In genomic region chr11:116938471-116938870, GRCh38 we compare ENCODE assay signal across 7 cellular contexts.
DNase-seq lines count a peak whose midpoint lies in the region; ATAC-seq, FAIRE-seq and TF ChIP-seq lines count a peak whose summit lies in the region.
"Not testable (repeated sequence)": the region's sequence is repeated elsewhere in the genome, so short reads cannot be mapped to it uniquely, and the experiment has no call there.

No MANE protein-coding gene starts in this region.

- H3K4me2 ChIP-seq in K562 (ENCODE audit: insufficient read depth, low read length); HepG2 (ENCODE audit: low read depth, low read length): not testable (repeated sequence)

- peak; percentile 22 for DNase-seq in A673 (ENCODE audit: low spot score)
- DNase-seq in HL-60 (ENCODE audit: low read depth in 1 of 2, low spot score in 1 of 2); K562 (ENCODE audit: extremely low read depth in 1 of 4, low spot score in 3 of 4); HepG2 (ENCODE audit: low spot score); upper lobe of right lung: not testable (repeated sequence)
- DNase-seq in NCI-H1105 treated with DMSO at 0.1 percent for 48 hours (lab: John Stamatoyannopoulos, UW), result peak; percentile 19
- DNase-seq in SK-N-MC (ENCODE audit: low read depth, low spot score), result peak; percentile 14

- not testable (repeated sequence) for H4K20me1 ChIP-seq in K562 (replicated peaks; ENCODE audit: control insufficient read depth, insufficient read depth, low read length); HepG2 (ENCODE audit: insufficient read depth, low read length)

- in situ Hi-C loops in K562 (cut with MboI); HepG2 (cut with HindIII; ENCODE audit: extremely low pct_ligation_motif_present, low pct_unique_long_range_greater_than_20kb): not testable (repeated sequence)

- CTCF ChIA-PET in A673 (lab: Charles Lee), result interaction anchor here (0.7 kb wide), 1 partner anchor 34 kb away, joined by 3 read pairs; no protein-coding TSS in a partner anchor
- CTCF ChIA-PET in K562 (lab: Yijun Ruan, JAX; ENCODE audit: low intra/inter-chr PET ratio); HepG2 (lab: Yijun Ruan, JAX; ENCODE audit: low intra/inter-chr PET ratio, low total read pairs): not testable (repeated sequence)

- H3K27me3 ChIP-seq in A673 (replicated peaks; ENCODE audit: insufficient read depth, low read depth, low read length, poor library complexity); HL-60 (ENCODE audit: insufficient read depth, poor library complexity, severe bottlenecking); K562 (ENCODE audit: control insufficient read depth in 2 of 2, insufficient read depth in 2 of 2, low read length in 2 of 2); HepG2 (ENCODE audit: control insufficient read depth in 1 of 2, insufficient read depth in 2 of 2, low read length in 2 of 2); upper lobe of right lung: not testable (repeated sequence)

- not testable (repeated sequence) for H3K9me3 ChIP-seq in A673 (ENCODE audit: low read depth, low read length, poor library complexity, severe bottlenecking); SK-N-MC (ENCODE audit: low read depth, low read length); K562 (replicated peaks; ENCODE audit: control insufficient read depth, insufficient read depth, low read depth, low read length); HepG2 (ENCODE audit: low read length); upper lobe of right lung

- POLR2A ChIA-PET in A673 (lab: Charles Lee; ENCODE audit: low non-redundant PET) (interaction anchor here (0.5 to 0.7 kb wide), 2 partner anchors 15 to 18 kb away, joined by 3 to 4 read pairs; no protein-coding TSS in a partner anchor), HepG2 (lab: Yijun Ruan, JAX) (interaction anchor here (1.0 kb wide), 1 partner anchor 9 kb away, joined by 3 read pairs; no protein-coding TSS in a partner anchor)
- POLR2A ChIA-PET in K562 (lab: Yijun Ruan, JAX), result not testable (repeated sequence)

- not testable (repeated sequence) for ATAC-seq in K562, HepG2
- peak; percentile 19 for ATAC-seq in upper lobe of right lung

- H2AFZ ChIP-seq in K562 (ENCODE audit: low read depth, low read length); HepG2 (ENCODE audit: low read length): not testable (repeated sequence)

- no CpG with 5 or more reads among the region's 2 CpGs for WGBS in K562 (ENCODE audit: insufficient coverage, low coverage, missing lambda C conversion rate)
- 96% methylated on average over 2 of the region's 2 CpGs for WGBS in HepG2 (ENCODE audit: low lambda C conversion rate)

- H3K36me3 ChIP-seq in A673 (ENCODE audit: insufficient read depth, low read length, poor library complexity, severe bottlenecking); SK-N-MC (ENCODE audit: insufficient read depth, low read length); K562 (ENCODE audit: control insufficient read depth, insufficient read depth, low read length); HepG2 (replicated peaks in 1 of 2; ENCODE audit: control insufficient read depth in 1 of 2, insufficient read depth in 2 of 2, low read length in 2 of 2); upper lobe of right lung: not testable (repeated sequence)

- TF ChIP-seq POLR2A in K562 (conservative IDR thresholded peaks at IDR 0.05); HepG2 (IDR thresholded peaks at IDR 0.05; ENCODE audit: insufficient read depth in 1 of 2, low read depth in 2 of 2, low read length in 2 of 2): not testable (repeated sequence)

- TF ChIP-seq RAD21 in K562 (CRISPR knock-in tag; conservative IDR thresholded peaks at IDR 0.05 in 1 of 2, IDR thresholded peaks at IDR 0.05 in 1 of 2); HepG2 (CRISPR knock-in tag; IDR thresholded peaks at IDR 0.05): not testable (repeated sequence)

- H3K9me1 ChIP-seq in K562 (ENCODE audit: control insufficient read depth, insufficient read depth, low read length), result not testable (repeated sequence)

- not testable (repeated sequence) for TF ChIP-seq EP300 in K562 (IDR thresholded peaks at IDR 0.05; ENCODE audit: low read length); HepG2 (IDR thresholded peaks at IDR 0.05; ENCODE audit: low read depth in 2 of 2, low read length in 2 of 2); HepG2 (CRISPR knock-in tag; IDR thresholded peaks at IDR 0.05; ENCODE audit: borderline replicate concordance)

- not testable (repeated sequence) for FAIRE-seq in K562 (lab: Jason Lieb, UNC); HepG2 (lab: Jason Lieb, UNC)

- intact Hi-C loops in A673 (cut with micrococcal nuclease; ENCODE audit: unreplicated experiment); K562 (cut with micrococcal nuclease); HepG2 (cut with micrococcal nuclease; ENCODE audit: unreplicated experiment); upper lobe of right lung (cut with DNase I): not testable (repeated sequence)

- not testable (repeated sequence) for H3K4me1 ChIP-seq in A673 (ENCODE audit: insufficient read depth, low read length, poor library complexity, severe bottlenecking); K562 (replicated peaks in 1 of 2; ENCODE audit: control insufficient read depth in 2 of 2, insufficient read depth in 2 of 2, low read length in 2 of 2); upper lobe of right lung
- H3K4me1 ChIP-seq in HepG2 (ENCODE audit: insufficient read depth, low read length), result peaks cover 14% of the 10 kb centered on the region

- not testable (repeated sequence) for H3K4me3 ChIP-seq in A673 (ENCODE audit: low read depth, low read length, poor library complexity, severe bottlenecking); HL-60 (replicated peaks; ENCODE audit: insufficient read depth, low read length); SK-N-MC; K562; HepG2 (replicated peaks in 1 of 3; ENCODE audit: insufficient read depth in 1 of 3, low read depth in 2 of 3, low read length in 3 of 3); upper lobe of right lung

- TF ChIP-seq CTCF in A673 (conservative IDR thresholded peaks at IDR 0.05; ENCODE audit: low read depth, low read length); HL-60 (IDR thresholded peaks at IDR 0.05; ENCODE audit: insufficient read depth, low read length); K562 (IDR thresholded peaks at IDR 0.05 in 2 of 3, conservative IDR thresholded peaks at IDR 0.05 in 1 of 3; ENCODE audit: insufficient read depth in 2 of 3, low read depth in 1 of 3, low read length in 3 of 3); HepG2 (CRISPR knock-in tag; IDR thresholded peaks at IDR 0.05); upper lobe of right lung (IDR thresholded peaks at IDR 0.05): not testable (repeated sequence)

- not testable (repeated sequence) for H3K27ac ChIP-seq in A673 (ENCODE audit: low read depth, low read length, poor library complexity, severe bottlenecking); K562 (ENCODE audit: extremely low read depth, low read depth, low read length); HepG2 (ENCODE audit: extremely low read length, insufficient read depth, low read length); upper lobe of right lung
- H3K27ac ChIP-seq in HL-60 (replicated peaks) (0 out of 2 replicates have a peak overlapping the region, but pooled peaks have one; percentile 19), SK-N-MC (0 out of 2 replicates have a peak overlapping the region, but pooled peaks have one; percentile 48)

- BruUV-seq in A673 (replicated peaks; lab: Mats Ljungman, UMichigan); K562 (replicated peaks; lab: Mats Ljungman, UMichigan); HepG2 (replicated peaks; lab: Mats Ljungman, UMichigan): not testable (repeated sequence)

- not testable (repeated sequence) for H3K9ac ChIP-seq in SK-N-MC (ENCODE audit: insufficient read length); K562 (ENCODE audit: insufficient read depth in 1 of 2, low read depth in 2 of 2, low read length in 2 of 2); HepG2 (ENCODE audit: insufficient read depth, low read depth, low read length)

- not testable (repeated sequence) for H3K79me2 ChIP-seq in K562 (ENCODE audit: control insufficient read depth, insufficient read depth, low read length); HepG2 (ENCODE audit: insufficient read depth, low read length)

TF ChIP-seq in K562, 482 proteins besides CTCF, POLR2A, EP300 and RAD21:
- TF ChIP-seq PCBP1 (IDR thresholded peaks at IDR 0.05; ENCODE audit: low read depth, low read length, poor library complexity, severe bottlenecking), result peak; percentile 63
TF ChIP-seq in K562: peak in this region for 1; not testable (repeated sequence) for 481.

TF ChIP-seq in HepG2, 621 proteins besides CTCF, POLR2A, EP300 and RAD21:
- TF ChIP-seq PCBP1 (IDR thresholded peaks at IDR 0.05; ENCODE audit: borderline replicate concordance, low read depth, low read length) (0 out of 2 replicates have a peak, but pooled peaks have one; percentile 40), HNRNPK (IDR thresholded peaks at IDR 0.05; ENCODE audit: low read depth, low read length, poor library complexity, severe bottlenecking) (peak; percentile 83)
